Comparison of ENCODE assay signal across 16 cellular contexts in the genomic region with DNA sequence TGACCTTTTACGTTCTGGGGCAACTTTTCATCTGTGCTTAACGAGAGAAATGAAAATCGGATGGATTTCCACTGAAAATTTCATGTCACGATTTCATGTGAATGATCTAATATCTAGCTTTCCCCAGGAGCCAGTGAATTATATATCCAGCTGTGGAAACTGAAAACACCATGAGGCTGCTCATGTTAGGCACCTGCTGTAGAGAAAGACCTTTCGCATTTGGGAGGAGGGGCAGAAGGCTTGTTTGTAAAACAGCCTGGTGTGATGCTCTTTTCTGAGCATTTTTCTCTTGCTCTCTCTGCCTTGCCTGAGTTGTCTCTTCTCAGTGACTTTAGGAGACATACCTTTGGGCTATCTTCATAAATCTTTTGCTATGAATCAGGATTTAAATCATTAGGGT.
DNase-seq lines count a peak whose midpoint lies in the region; ATAC-seq, FAIRE-seq and TF ChIP-seq lines count a peak whose summit lies in the region.
"Had no signal": no experiment of that assay in that cellular context is flagged by ENCODE, and none has a peak within 500 bp of the region (broad histone marks: within the 10 kb centered on the region; RNA-seq: fewer than 3 reads in every experiment).

No MANE protein-coding gene starts in this region.

- H3K27ac Mint-ChIP-seq in GM23338 = no peak overlapping the region
- H3K27ac Mint-ChIP-seq in neural progenitor cell = no peak overlapping the region
- H3K27ac Mint-ChIP-seq in natural killer cell = no peak overlapping the region

- H3K9me3 Mint-ChIP-seq in GM23338 (no peaks in the 10 kb centered on the region), neural progenitor cell (no peaks in the 10 kb centered on the region), natural killer cell (no peaks in the 10 kb centered on the region)

- TF ChIP-seq POLR2A in esophagus muscularis mucosa (IDR thresholded peaks at IDR 0.05; ENCODE audit: low read depth) = no peak
- TF ChIP-seq POLR2A in upper lobe of left lung (IDR thresholded peaks at IDR 0.05) = no peak

- no peaks in the 10 kb centered on the region for H3K27me3 ChIP-seq in GM23338 (ENCODE audit: insufficient read depth)
- H3K27me3 ChIP-seq in esophagus muscularis mucosa = no peaks in the 10 kb centered on the region
- no peaks in the 10 kb centered on the region for H3K27me3 ChIP-seq in neural progenitor cell
- H3K27me3 ChIP-seq in upper lobe of left lung = no peaks in the 10 kb centered on the region
- no peaks in the 10 kb centered on the region for H3K27me3 ChIP-seq in pancreas
- H3K27me3 ChIP-seq: BLaER1 treated with 17β-estradiol and CSF1 and Interleukin-3, amounts not matched to agents 10 nM and 100 nM had no signal

- TF ChIP-seq CTCF in GM23338 (conservative IDR thresholded peaks at IDR 0.05; ENCODE audit: low read depth in 2 of 2) (no peak), esophagus muscularis mucosa (IDR thresholded peaks at IDR 0.05) (no peak), neural progenitor cell (IDR thresholded peaks at IDR 0.05) (no peak), upper lobe of left lung (IDR thresholded peaks at IDR 0.05) (no peak), pancreas (IDR thresholded peaks at IDR 0.05) (no peak), natural killer cell (IDR thresholded peaks at IDR 0.05) (no peak)

- H3K4me2 ChIP-seq in GM23338 (no peak overlapping the region), neural progenitor cell (no peak overlapping the region)
- H3K4me2 ChIP-seq: BLaER1 treated with 17β-estradiol and CSF1 and Interleukin-3, amounts not matched to agents 10 nM and 100 nM had no signal

- H2AFZ ChIP-seq in GM23338 (no peak overlapping the region), neural progenitor cell (replicated peaks) (peak overlapping the region; percentile 17)

- H3K36me3 Mint-ChIP-seq in GM23338 (ENCODE audit: low read depth) (no peaks in the 10 kb centered on the region), neural progenitor cell (no peaks in the 10 kb centered on the region), natural killer cell (no peaks in the 10 kb centered on the region)

- no peak overlapping the region for H3K9ac ChIP-seq in neural progenitor cell
- H3K9ac ChIP-seq: BLaER1 treated with 17β-estradiol and CSF1 and Interleukin-3, amounts not matched to agents 10 nM and 100 nM had no signal

- H3K4me3 Mint-ChIP-seq in GM23338 = no peak overlapping the region
- no peak overlapping the region for H3K4me3 Mint-ChIP-seq in neural progenitor cell
- H3K4me3 Mint-ChIP-seq in natural killer cell = no peak overlapping the region

- TF ChIP-seq EP300 in esophagus muscularis mucosa (IDR thresholded peaks at IDR 0.05) (no peak), upper lobe of left lung (IDR thresholded peaks at IDR 0.05) (no peak)

- DNase-seq in GM23338 (ENCODE audit: low spot score) (peak; percentile 17), esophagus muscularis mucosa (ENCODE audit: extremely low spot score) (no peak), neural progenitor cell (ENCODE audit: low spot score) (no peak), upper lobe of left lung (no peak), pancreas (no peak), DMS 273 treated with DMSO at 0.1 percent for 48 hours (lab: John Stamatoyannopoulos, UW) (no peak), natural killer cell (no peak)
- DNase-seq: DMS79; NCI-H1092 treated with DMSO at 0.1 percent for 48 hours; NCI-H2081 treated with DMSO at 0.1 percent for 48 hours; NK-92 treated with Interleukin-12 subunit alpha and Interleukin-12 subunit beta, amount 100 ng/mL, for 24 hours had no signal

- FAIRE-seq in pancreas (lab: Jason Lieb, UNC) = no peak
- FAIRE-seq: D721Med, H54, K562, RCC 7860 had no signal

- H3K27me3 Mint-ChIP-seq in GM23338 (ENCODE audit: insufficient read depth, low read depth, poor library complexity) (peaks cover 3% of the 10 kb centered on the region), neural progenitor cell (ENCODE audit: insufficient read depth, low read depth) (peaks cover 3% of the 10 kb centered on the region), natural killer cell (ENCODE audit: low read depth in 2 of 2) (peaks cover 33 to 43% of the 10 kb centered on the region in 2 donors)

- no peaks in the 10 kb centered on the region for H3K9me2 ChIP-seq in GM23338 (ENCODE audit: insufficient read depth)

- H3K27ac ChIP-seq in GM23338 (ENCODE audit: low read depth) (no peak overlapping the region), esophagus muscularis mucosa (replicated peaks in 1 of 4) (peak overlapping the region in 3 of 4 donors; percentile 60 to 74 (median 61)), neural progenitor cell (no peak overlapping the region), upper lobe of left lung (peak overlapping the region; percentile 45 to 75 (median 66)), pancreas (no peak overlapping the region)
- H3K27ac ChIP-seq: BLaER1 treated with 17β-estradiol and CSF1 and Interleukin-3, amounts not matched to agents 10 nM and 100 nM had no signal

- peaks cover 13% of the 10 kb centered on the region for H3K4me1 Mint-ChIP-seq in GM23338
- H3K4me1 Mint-ChIP-seq in neural progenitor cell = peaks cover 16% of the 10 kb centered on the region
- peaks cover 0 to 6% of the 10 kb centered on the region in 2 donors for H3K4me1 Mint-ChIP-seq in natural killer cell

- H3K79me2 ChIP-seq in GM23338 (replicated peaks; ENCODE audit: insufficient read depth) (no peaks in the 10 kb centered on the region), neural progenitor cell (ENCODE audit: low read depth) (no peaks in the 10 kb centered on the region)

- no peaks in the 10 kb centered on the region for H3F3A ChIP-seq in GM23338 (replicated peaks; ENCODE audit: low read depth)
- H3F3A ChIP-seq in neural progenitor cell (ENCODE audit: low read depth) = no peaks in the 10 kb centered on the region

- H3K4me1 ChIP-seq in GM23338 (ENCODE audit: insufficient read depth) = peaks cover 13% of the 10 kb centered on the region; the same call in 1 of the 2 replicates
- H3K4me1 ChIP-seq in esophagus muscularis mucosa = peaks cover 0 to 45% (median 44%) of the 10 kb centered on the region in 4 donors
- H3K4me1 ChIP-seq in neural progenitor cell = peaks cover 12% of the 10 kb centered on the region
- H3K4me1 ChIP-seq in upper lobe of left lung = peaks cover 3 to 21% (median 14%) of the 10 kb centered on the region in 4 donors
- H3K4me1 ChIP-seq in pancreas = no peaks in the 10 kb centered on the region

- peak; percentile 64 for ATAC-seq in GM23338
- no peak for ATAC-seq in upper lobe of left lung (ENCODE audit: low FRiP score in 2 of 2)
- ATAC-seq in pancreas = no peak
- no peak for ATAC-seq in natural killer cell
- ATAC-seq: K562 had no signal

- H3K9me3 ChIP-seq in esophagus muscularis mucosa (no peaks in the 10 kb centered on the region), neural progenitor cell (ENCODE audit: low read depth) (no peaks in the 10 kb centered on the region), upper lobe of left lung (no peaks in the 10 kb centered on the region), pancreas (no peaks in the 10 kb centered on the region)
- H3K9me3 ChIP-seq: BLaER1 treated with 17β-estradiol and CSF1 and Interleukin-3, amounts not matched to agents 10 nM and 100 nM had no signal

- WGBS in esophagus muscularis mucosa = 90% methylated on average over 5 of the region's 5 CpGs
- 93 to 98% methylated on average over 5 of the region's 5 CpGs for WGBS in upper lobe of left lung, 2 donors
- WGBS in pancreas, 2 donors = 82% methylated on average over 5 of the region's 5 CpGs

- intact Hi-C loops in esophagus muscularis mucosa (cut with DNase I) = no loop called here
- intact Hi-C loops in pancreas (cut with DNase I) = no loop called here
- intact Hi-C loops in natural killer cell (cut with micrococcal nuclease) = no loop called here

- H4K20me1 ChIP-seq in GM23338 (replicated peaks; ENCODE audit: insufficient read depth) (no peaks in the 10 kb centered on the region), neural progenitor cell (ENCODE audit: low read depth) (no peaks in the 10 kb centered on the region)
- H4K20me1 ChIP-seq: BLaER1 treated with 17β-estradiol and CSF1 and Interleukin-3, amounts not matched to agents 10 nM and 100 nM had no signal

- H3K36me3 ChIP-seq in GM23338 (ENCODE audit: insufficient read depth) = no peaks in the 10 kb centered on the region
- no peaks in the 10 kb centered on the region for H3K36me3 ChIP-seq in esophagus muscularis mucosa
- no peaks in the 10 kb centered on the region for H3K36me3 ChIP-seq in neural progenitor cell
- H3K36me3 ChIP-seq in upper lobe of left lung = no peaks in the 10 kb centered on the region
- H3K36me3 ChIP-seq in pancreas = no peaks in the 10 kb centered on the region
- H3K36me3 ChIP-seq: BLaER1 treated with 17β-estradiol and CSF1 and Interleukin-3, amounts not matched to agents 10 nM and 100 nM had no signal

- H3K4me3 ChIP-seq in GM23338 (no peak overlapping the region), esophagus muscularis mucosa (no peak overlapping the region), neural progenitor cell (no peak overlapping the region), upper lobe of left lung (no peak overlapping the region), pancreas (no peak overlapping the region)
- H3K4me3 ChIP-seq: BLaER1 treated with 17β-estradiol and CSF1 and Interleukin-3, amounts not matched to agents 10 nM and 100 nM; K562 had no signal

TF ChIP-seq in GM23338, 12 proteins besides CTCF, POLR2A, EP300 and RAD21 (continues in another document):
- TF ChIP-seq ZNF331 (CRISPR knock-in tag; IDR thresholded peaks at IDR 0.05; ENCODE audit: low read depth) (no peak), POLR2AphosphoS5 (IDR thresholded peaks at IDR 0.05; ENCODE audit: low read depth) (no peak), EZH2phosphoT487 (IDR thresholded peaks at IDR 0.05; ENCODE audit: unreplicated experiment) (no peak), EZH2 (IDR thresholded peaks at IDR 0.05; ENCODE audit: low read depth, unreplicated experiment) (no peak), STAT1 (IDR thresholded peaks at IDR 0.05; ENCODE audit: unreplicated experiment) (no peak), CREB1 (CRISPR knock-in tag; IDR thresholded peaks at IDR 0.05; ENCODE audit: low read depth) (no peak)

Comparison
In these comparisons a context has a peak if more than half of its experiments do, and no peak if none do; other contexts are left out.
1. H3K27ac ChIP-seq: peak in esophagus muscularis mucosa (3 of 4) and upper lobe of left lung (4 of 4); none in GM23338 (single experiment), neural progenitor cell (single experiment) and pancreas (0 of 4).